ENCODE assay signal across 16 cellular contexts in genomic region chr17:75998327-75998795, GRCh38. TPM values are rescaled to one million over a fixed set of nuclear protein-coding genes. Genes with fewer than 3 reads are reported as not detected.
DNase-seq lines count a peak whose midpoint lies in the region; ATAC-seq and TF ChIP-seq lines count a peak whose summit lies in the region.
"Had no signal": no experiment of that assay in that cellular context is flagged by ENCODE, and none has a peak within 500 bp of the region (broad histone marks: within the 10 kb centered on the region; RNA-seq: fewer than 3 reads in every experiment).

No MANE protein-coding gene starts in this region.

- 85% methylated on average over 9 of the region's 9 CpGs for WGBS in hepatocyte (ENCODE audit: low lambda C conversion rate, missing lambda C conversion rate)

- no peak overlapping the region for H3K4me2 ChIP-seq in hepatocyte

- no peak overlapping the region for H3K4me3 Mint-ChIP-seq in nephron progenitor cell

- H3K4me3 ChIP-seq in hepatocyte (no peak overlapping the region), skin epidermis (no peak overlapping the region)
- H3K4me3 ChIP-seq: HAP-1, SJCRH30 had no signal

- H3K36me3 Mint-ChIP-seq in nephron progenitor cell (ENCODE audit: low read depth): peaks cover 11% of the 10 kb centered on the region

- no peak for TF ChIP-seq CTCF in hepatocyte (IDR thresholded peaks at IDR 0.05; ENCODE audit: poor library complexity)
- TF ChIP-seq CTCF in nephron progenitor cell (IDR thresholded peaks at IDR 0.05): no peak

- no peaks in the 10 kb centered on the region for H3K9me3 Mint-ChIP-seq in nephron progenitor cell
- H3K9me3 Mint-ChIP-seq: naive thymus-derived CD8-positive, alpha-beta T cell had no signal

- ATAC-seq in GM19467 (IDR thresholded peaks at IDR 0.05; ENCODE audit: unreplicated experiment) (no peak), HG02610 (IDR thresholded peaks at IDR 0.05; ENCODE audit: unreplicated experiment) (no peak)
- ATAC-seq: naive thymus-derived CD8-positive, alpha-beta T cell had no signal

- H3K36me3 ChIP-seq in hepatocyte (replicated peaks; ENCODE audit: insufficient read depth, low read depth): no peaks in the 10 kb centered on the region
- H3K36me3 ChIP-seq: HAP-1, SJCRH30 had no signal

- H3K27me3 ChIP-seq in hepatocyte: no peaks in the 10 kb centered on the region
- H3K27me3 ChIP-seq: SJCRH30 had no signal

- no peaks in the 10 kb centered on the region for H3K27me3 Mint-ChIP-seq in nephron progenitor cell (ENCODE audit: low read depth, poor library complexity)
- H3K27me3 Mint-ChIP-seq: naive thymus-derived CD8-positive, alpha-beta T cell had no signal

- peaks cover 30% of the 10 kb centered on the region for H3K4me1 Mint-ChIP-seq in nephron progenitor cell

- no peaks in the 10 kb centered on the region for H4K20me1 ChIP-seq in hepatocyte (ENCODE audit: insufficient read depth, poor library complexity, severe bottlenecking)

- DNase-seq in Daoy (ENCODE audit: low read depth) (peak; percentile 47), M059J (ENCODE audit: low read depth) (peak; percentile 61), hepatocyte (ENCODE audit: low spot score) (no peak), nephron progenitor cell (no peak), germinal center (ENCODE audit: low spot score) (no peak)
- DNase-seq: activated CD4-positive, alpha-beta T cell treated with anti-CD3 and anti-CD28 coated beads, Interleukin-2, amount 50 U/mL, for 48 hours; activated effector memory CD4-positive, alpha-beta T cell treated with Interleukin-2 at 50 U/mL for 16 hours; anterior cingulate cortex; IMR-90; naive thymus-derived CD8-positive, alpha-beta T cell; SJCRH30; stimulated activated CD4-positive, alpha-beta T cell treated with anti-CD3 and anti-CD28 coated beads, Interleukin-4, amount 100 ng/mL, for 1 hour had no signal

- H3K9me2 ChIP-seq in hepatocyte (replicated peaks; ENCODE audit: insufficient read depth): no peaks in the 10 kb centered on the region

- H3K27ac Mint-ChIP-seq in nephron progenitor cell: no peak overlapping the region

- no peak overlapping the region for H2AFZ ChIP-seq in hepatocyte

- H3K9me3 ChIP-seq in hepatocyte (ENCODE audit: low read depth): no peaks in the 10 kb centered on the region
- H3K9me3 ChIP-seq: HAP-1, SJCRH30 had no signal

- H3K27ac ChIP-seq in hepatocyte (peak overlapping the region; percentile 93), skin epidermis (peak overlapping the region in 15 of 21 experiments; percentile 66 to 93 (median 80))
- H3K27ac ChIP-seq: SJCRH30 had no signal

- H3K4me1 ChIP-seq in hepatocyte (ENCODE audit: insufficient read depth): peaks cover 27% of the 10 kb centered on the region

- H3K79me2 ChIP-seq in hepatocyte: no peaks in the 10 kb centered on the region

RNA-seq across cellular contexts. Expression of gene CDK3, which starts 2.3 kb away (rescaled TPM):
- total RNA-seq in Daoy (2014; rRNA removed; shearing (Covaris generic)): 1.3 and 1.5 TPM in 2 replicates
- 0.30 and 1.6 TPM in 2 replicates for total RNA-seq in M059J (2014; rRNA removed; shearing (Covaris generic))
- 0.88 and 7.8 TPM in 2 replicates for total RNA-seq in hepatocyte
- 10.6 and 16.6 TPM in 2 replicates for polyA plus RNA-seq in hepatocyte

RNA-seq across cellular contexts. Expression of gene TEN1, which starts 19.3 kb away (rescaled TPM):
- total RNA-seq in Daoy (2014; rRNA removed; shearing (Covaris generic)): 11.1 and 15.0 TPM in 2 replicates
- 8.0 and 14.3 TPM in 2 replicates for total RNA-seq in M059J (2014; rRNA removed; shearing (Covaris generic))
- 13.3 and 22.8 TPM in 2 replicates for total RNA-seq in hepatocyte
- 29.4 and 29.9 TPM in 2 replicates for polyA plus RNA-seq in hepatocyte

RNA-seq across cellular contexts. Expression of gene ACOX1, which starts 19.4 kb away (rescaled TPM):
- total RNA-seq in Daoy (2014; rRNA removed; shearing (Covaris generic)): 28.5 and 35.0 TPM in 2 replicates
- total RNA-seq in M059J (2014; rRNA removed; shearing (Covaris generic)): 16.7 and 22.4 TPM in 2 replicates
- 89.5 and 93.6 TPM in 2 replicates for total RNA-seq in hepatocyte
- polyA plus RNA-seq in hepatocyte: 35.5 and 36.0 TPM in 2 replicates

RNA-seq across cellular contexts. Expression of gene EVPL, which starts 28.7 kb away (rescaled TPM):
- 0.06 and 0.12 TPM in 2 replicates for total RNA-seq in Daoy (2014; rRNA removed; shearing (Covaris generic))
- total RNA-seq in M059J (2014; rRNA removed; shearing (Covaris generic)): not detected in 2 replicates
- 0.48 and 2.7 TPM in 2 replicates for total RNA-seq in hepatocyte
- polyA plus RNA-seq in hepatocyte: 2.0 and 4.6 TPM in 2 replicates
- total RNA-seq: IMR-90 had no signal
- polyA plus RNA-seq: IMR-90 had no signal

RNA-seq across cellular contexts. Expression of gene FBF1, which starts 57.5 kb away (rescaled TPM):
- total RNA-seq in Daoy (2014; rRNA removed; shearing (Covaris generic)): 6.3 and 8.0 TPM in 2 replicates
- 14.4 and 18.7 TPM in 2 replicates for total RNA-seq in M059J (2014; rRNA removed; shearing (Covaris generic))
- total RNA-seq in hepatocyte: 3.0 and 6.1 TPM in 2 replicates
- 9.7 and 11.0 TPM in 2 replicates for polyA plus RNA-seq in hepatocyte

Comparison
In these comparisons a context has a peak if more than half of its experiments do, and no peak if none do; other contexts are left out.
1. DNase-seq: peak in Daoy (single experiment) and M059J (single experiment); none in hepatocyte (single experiment), nephron progenitor cell (single experiment) and germinal center (single experiment).